1 cellular context compared by ENCODE assay signal in the genomic region with DNA sequence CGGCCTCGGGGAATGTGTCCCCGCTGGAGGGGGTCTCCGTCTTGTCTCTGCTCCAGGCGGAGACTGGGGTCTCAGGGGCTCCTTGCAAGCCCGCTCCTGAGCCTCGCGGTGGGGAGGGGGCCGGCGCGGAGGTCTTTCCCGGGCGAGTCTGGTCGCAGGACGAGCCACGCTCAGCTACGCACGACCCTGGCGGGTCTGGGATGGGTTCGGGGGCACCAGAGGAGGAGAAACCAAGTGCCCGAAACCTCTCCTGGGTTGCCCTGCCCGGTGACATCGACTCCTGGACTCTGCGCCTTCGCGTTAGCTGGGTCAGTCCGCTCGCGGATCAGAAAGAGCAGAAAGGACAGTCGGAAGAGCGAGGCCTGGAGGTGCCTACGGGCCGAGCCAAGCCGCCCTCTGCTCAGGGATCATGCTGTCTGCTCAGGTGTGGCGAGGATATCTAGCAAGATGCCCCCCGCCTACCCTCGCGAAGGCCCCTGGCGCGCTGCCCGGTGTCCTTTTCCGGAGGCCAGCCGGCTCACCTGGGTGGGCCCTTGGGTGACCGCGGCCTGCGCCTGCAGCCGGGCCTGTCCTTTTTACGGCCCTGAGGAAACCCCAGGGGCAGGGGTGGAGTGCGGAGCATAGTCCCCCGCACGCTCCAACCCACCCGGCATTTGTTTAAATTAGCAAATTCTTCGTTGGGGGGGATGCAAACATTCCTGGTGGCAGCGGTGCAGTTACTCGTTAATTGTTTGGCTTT.
TF ChIP-seq lines count a peak whose summit lies in the region.

No MANE protein-coding gene starts in this region.

TF ChIP-seq in HepG2, 621 proteins besides CTCF, POLR2A, EP300 and RAD21:
- TF ChIP-seq TMF1 (CRISPR knock-in tag; IDR thresholded peaks at IDR 0.05; ENCODE audit: low read depth) (no peak), AGO2 (optimal IDR thresholded peaks at IDR 0.05; ENCODE audit: low read depth, low read length) (peak; percentile 27), ARNTL (CRISPR knock-in tag; IDR thresholded peaks at IDR 0.05) (no peak), ZBTB38 (CRISPR knock-in tag; IDR thresholded peaks at IDR 0.05) (no peak), ELF1 (CRISPR knock-in tag; IDR thresholded peaks at IDR 0.05) (no peak), ZNF720 (CRISPR knock-in tag; IDR thresholded peaks at IDR 0.05) (no peak), ZNF687 (CRISPR knock-in tag; IDR thresholded peaks at IDR 0.05) (peak; percentile 13; the same call in 1 of the 2 replicates), ZNF749 (CRISPR knock-in tag; IDR thresholded peaks at IDR 0.05; ENCODE audit: borderline replicate concordance) (no peak), SP1 (IDR thresholded peaks at IDR 0.05) (no peak), SP1 (CRISPR knock-in tag; IDR thresholded peaks at IDR 0.05) (no peak)
- TF ChIP-seq, protein P1, sequence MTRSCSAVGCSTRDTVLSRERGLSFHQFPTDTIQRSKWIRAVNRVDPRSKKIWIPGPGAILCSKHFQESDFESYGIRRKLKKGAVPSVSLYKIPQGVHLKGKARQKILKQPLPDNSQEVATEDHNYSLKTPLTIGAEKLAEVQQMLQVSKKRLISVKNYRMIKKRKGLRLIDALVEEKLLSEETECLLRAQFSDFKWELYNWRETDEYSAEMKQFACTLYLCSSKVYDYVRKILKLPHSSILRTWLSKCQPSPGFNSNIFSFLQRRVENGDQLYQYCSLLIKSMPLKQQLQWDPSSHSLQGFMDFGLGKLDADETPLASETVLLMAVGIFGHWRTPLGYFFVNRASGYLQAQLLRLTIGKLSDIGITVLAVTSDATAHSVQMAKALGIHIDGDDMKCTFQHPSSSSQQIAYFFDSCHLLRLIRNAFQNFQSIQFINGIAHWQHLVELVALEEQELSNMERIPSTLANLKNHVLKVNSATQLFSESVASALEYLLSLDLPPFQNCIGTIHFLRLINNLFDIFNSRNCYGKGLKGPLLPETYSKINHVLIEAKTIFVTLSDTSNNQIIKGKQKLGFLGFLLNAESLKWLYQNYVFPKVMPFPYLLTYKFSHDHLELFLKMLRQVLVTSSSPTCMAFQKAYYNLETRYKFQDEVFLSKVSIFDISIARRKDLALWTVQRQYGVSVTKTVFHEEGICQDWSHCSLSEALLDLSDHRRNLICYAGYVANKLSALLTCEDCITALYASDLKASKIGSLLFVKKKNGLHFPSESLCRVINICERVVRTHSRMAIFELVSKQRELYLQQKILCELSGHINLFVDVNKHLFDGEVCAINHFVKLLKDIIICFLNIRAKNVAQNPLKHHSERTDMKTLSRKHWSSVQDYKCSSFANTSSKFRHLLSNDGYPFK (CRISPR knock-in tag; IDR thresholded peaks at IDR 0.05; ENCODE audit: borderline replicate concordance) = no peak
TF ChIP-seq in HepG2: peak in this region for 2.
